Comparison of ENCODE assay signal across 25 cellular contexts in the genomic region with DNA sequence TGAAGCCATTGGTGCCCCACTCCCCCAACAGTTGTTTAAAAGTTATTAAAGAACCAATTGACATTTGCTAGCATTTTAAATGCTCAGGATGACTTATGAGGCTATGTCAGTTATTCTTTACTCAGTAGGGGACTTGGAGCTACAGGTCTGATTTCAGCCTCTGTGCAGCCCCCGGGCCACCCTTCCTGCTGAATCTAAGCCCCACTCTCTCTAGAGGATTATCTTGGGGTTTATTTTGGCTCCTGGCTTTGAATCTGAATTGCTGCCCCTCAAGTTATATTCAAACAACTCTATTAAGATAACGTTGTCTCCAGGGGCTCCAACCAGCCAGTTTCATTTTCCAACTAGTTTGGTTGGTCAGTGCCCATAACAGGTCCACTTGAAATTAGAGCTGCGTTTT.
DNase-seq lines count a peak whose midpoint lies in the region; ATAC-seq and TF ChIP-seq lines count a peak whose summit lies in the region.
"Had no signal": no experiment of that assay in that cellular context is flagged by ENCODE, and none has a peak within 500 bp of the region (broad histone marks: within the 10 kb centered on the region; RNA-seq: fewer than 3 reads in every experiment).

No MANE protein-coding gene starts in this region.

- H2BK12ac ChIP-seq in H9 (ENCODE audit: insufficient read length, low read depth, low read length) = no peak overlapping the region

- H2BK5ac ChIP-seq in H9 (ENCODE audit: insufficient read length, low read length) = no peak overlapping the region

- no peak overlapping the region for H2BK15ac ChIP-seq in H9 (ENCODE audit: low read depth, low read length)

- H3T11ph ChIP-seq in H9 (ENCODE audit: low read length) = no peak overlapping the region

- no peak for TF ChIP-seq CTCF in H9 (conservative IDR thresholded peaks at IDR 0.05)

- peaks cover 0 to 5% (median 0%) of the 10 kb centered on the region in 3 experiments; a peak in 3 of 7 replicates for H3K36me3 Mint-ChIP-seq in H9 (ENCODE audit: insufficient read depth in 1 of 3, low read depth in 3 of 3)
- H3K36me3 Mint-ChIP-seq: CD14-positive monocyte; CD4-positive, alpha-beta memory T cell; CD4-positive, CD25-positive, alpha-beta regulatory T cell; CD8-positive, alpha-beta memory T cell had no signal

- H3K79me1 ChIP-seq in H9 (ENCODE audit: insufficient read depth, low read depth, low read length, poor library complexity, severe bottlenecking) = no peaks in the 10 kb centered on the region

- peak overlapping the region in 1 of 3 experiments; percentile 8; a peak in 1 of 7 replicates for H3K27ac Mint-ChIP-seq in H9
- H3K27ac Mint-ChIP-seq: CD14-positive monocyte; CD4-positive, alpha-beta memory T cell; CD4-positive, CD25-positive, alpha-beta regulatory T cell; CD8-positive, alpha-beta memory T cell had no signal

- peaks cover 0 to 16% (median 0%) of the 10 kb centered on the region in 11 experiments; a peak in 3 of 22 replicates for H4K20me1 ChIP-seq in BLaER1 treated with 17β-estradiol and CSF1 and Interleukin-3, amounts not matched to agents 10 nM and 100 nM
- H4K20me1 ChIP-seq in H9 (ENCODE audit: control insufficient read depth, insufficient read depth, insufficient read length) = no peaks in the 10 kb centered on the region

- no peaks in the 10 kb centered on the region for H3K27me3 ChIP-seq in BLaER1 treated with 17β-estradiol and CSF1 and Interleukin-3, amounts not matched to agents 10 nM and 100 nM
- no peaks in the 10 kb centered on the region for H3K27me3 ChIP-seq in thymus (ENCODE audit: control insufficient read depth, insufficient read depth)
- no peaks in the 10 kb centered on the region for H3K27me3 ChIP-seq in SJCRH30
- no peaks in the 10 kb centered on the region for H3K27me3 ChIP-seq in H9 (ENCODE audit: insufficient read depth, low read length)
- H3K27me3 ChIP-seq: BE2C had no signal

- no peak overlapping the region for H3K23ac ChIP-seq in H9 (ENCODE audit: insufficient read length, low read depth, low read length)

- no peak overlapping the region for H3K9ac ChIP-seq in BLaER1 treated with 17β-estradiol and CSF1 and Interleukin-3, amounts not matched to agents 10 nM and 100 nM
- no peak overlapping the region for H3K9ac ChIP-seq in H9 (ENCODE audit: extremely low read depth, insufficient read length, low read length)

- no peaks in the 10 kb centered on the region for H3K9me3 Mint-ChIP-seq in H9
- H3K9me3 Mint-ChIP-seq: CD4-positive, alpha-beta memory T cell; CD4-positive, CD25-positive, alpha-beta regulatory T cell had no signal

- CTCF ChIA-PET in HEK293T (lab: Yijun Ruan, JAX) = interaction anchor here (0.6 to 1.3 kb wide), 2 partner anchors 19 to 329 kb away, joined by 3 to 4 read pairs; no protein-coding TSS in a partner anchor

- POLR2A ChIA-PET in HEK293T (lab: Yijun Ruan, JAX) = no interaction called here

- no peak overlapping the region for H3K27ac ChIP-seq in BLaER1 treated with 17β-estradiol and CSF1 and Interleukin-3, amounts not matched to agents 10 nM and 100 nM
- H3K27ac ChIP-seq in thymus (ENCODE audit: low read depth) = peak overlapping the region; percentile 33
- H3K27ac ChIP-seq in SJCRH30 = no peak overlapping the region
- H3K27ac ChIP-seq in H9 (ENCODE audit: insufficient read length, low read depth, low read length) = no peak overlapping the region
- H3K27ac ChIP-seq: 22Rv1, A549 had no signal

- no peak overlapping the region for H4K5ac ChIP-seq in H9 (ENCODE audit: insufficient read length, low read depth, low read length)

- DNase-seq in NCI-H82 (lab: John Stamatoyannopoulos, UW) (peak; percentile 42), NCI-H82 treated with DMSO at 0.1 percent for 48 hours (lab: John Stamatoyannopoulos, UW; ENCODE audit: unreplicated experiment) (no peak), HEK293T (ENCODE audit: extremely low spot score) (no peak), SJCRH30 (no peak), H9 (no peak)
- DNase-seq: AML-193; BE2C; CD4-positive, CD25-positive, alpha-beta regulatory T cell; CD8-positive, alpha-beta memory T cell; COR-L47; DMS 273 treated with DMSO at 0.1 percent for 48 hours; DMS153; DMS53; DMS79; DND-41; EL; GDM1 had no signal

- H4K8ac ChIP-seq in H9 (replicated peaks; ENCODE audit: insufficient read length, low read depth, low read length) = no peak overlapping the region

- H3K36me3 ChIP-seq in BLaER1 treated with 17β-estradiol and CSF1 and Interleukin-3, amounts not matched to agents 10 nM and 100 nM = no peaks in the 10 kb centered on the region; a peak in 2 of 22 replicates
- no peaks in the 10 kb centered on the region for H3K36me3 ChIP-seq in thymus (ENCODE audit: control insufficient read depth, insufficient read depth)
- H3K36me3 ChIP-seq in SJCRH30 = no peaks in the 10 kb centered on the region
- H3K36me3 ChIP-seq: BE2C had no signal

- no peak for ATAC-seq in HG03175 (IDR thresholded peaks at IDR 0.05; ENCODE audit: unreplicated experiment)
- ATAC-seq: A549, GM12878 had no signal

- no peaks in the 10 kb centered on the region for H3K4me1 Mint-ChIP-seq in H9
- H3K4me1 Mint-ChIP-seq: CD14-positive monocyte; CD4-positive, alpha-beta memory T cell; CD8-positive, alpha-beta memory T cell had no signal

- no peak overlapping the region for H3K4ac ChIP-seq in H9 (ENCODE audit: low read depth, low read length)

- H3K4me3 ChIP-seq in BLaER1 treated with 17β-estradiol and CSF1 and Interleukin-3, amounts not matched to agents 10 nM and 100 nM = no peak overlapping the region
- H3K4me3 ChIP-seq in thymus (ENCODE audit: low read length) = no peak overlapping the region
- no peak overlapping the region for H3K4me3 ChIP-seq in SJCRH30
- H3K4me3 ChIP-seq: A549, GM12878 had no signal

- no peak overlapping the region for H3K18ac ChIP-seq in H9 (ENCODE audit: insufficient read length, low read depth, low read length)

- H3K27me3 Mint-ChIP-seq in H9 (ENCODE audit: low read depth) = no peaks in the 10 kb centered on the region
- H3K27me3 Mint-ChIP-seq: CD4-positive, alpha-beta memory T cell; CD4-positive, CD25-positive, alpha-beta regulatory T cell had no signal

- no peak overlapping the region for H3K14ac ChIP-seq in H9 (ENCODE audit: insufficient read depth, low read length)

- peaks cover 0 to 31% (median 19%) of the 10 kb centered on the region in 10 experiments; a peak in 17 of 20 replicates for H3K4me1 ChIP-seq in BLaER1 treated with 17β-estradiol and CSF1 and Interleukin-3, amounts not matched to agents 10 nM and 100 nM
- H3K4me1 ChIP-seq in thymus (ENCODE audit: control insufficient read depth, insufficient read depth, low read length) (peaks cover 9% of the 10 kb centered on the region), SJCRH30 (no peaks in the 10 kb centered on the region), H9 (ENCODE audit: insufficient read depth, low read length) (no peaks in the 10 kb centered on the region)
- H3K4me1 ChIP-seq: A549, BE2C had no signal

- peaks cover 0 to 8% (median 5%) of the 10 kb centered on the region in 11 experiments; a peak in 9 of 22 replicates for H3K9me3 ChIP-seq in BLaER1 treated with 17β-estradiol and CSF1 and Interleukin-3, amounts not matched to agents 10 nM and 100 nM (replicated peaks in 1 of 11)
- no peaks in the 10 kb centered on the region for H3K9me3 ChIP-seq in thymus (ENCODE audit: control insufficient read depth)
- no peaks in the 10 kb centered on the region; the same call in 1 of the 2 replicates for H3K9me3 ChIP-seq in SJCRH30 (replicated peaks)
- no peaks in the 10 kb centered on the region for H3K9me3 ChIP-seq in H9 (ENCODE audit: control insufficient read depth, low read depth, low read length)
- H3K9me3 ChIP-seq: A549, BE2C had no signal

- no peak overlapping the region for H2AFZ ChIP-seq in H9 (ENCODE audit: low read length)

- H3K4me2 ChIP-seq in BLaER1 treated with 17β-estradiol and CSF1 and Interleukin-3, amounts not matched to agents 10 nM and 100 nM = peak overlapping the region in 9 of 11 experiments; percentile 3 to 79 (median 70); a peak in 17 of 22 replicates
- H3K4me2 ChIP-seq in H9 (ENCODE audit: insufficient read depth, insufficient read length, low read length) = no peak overlapping the region
- H3K4me2 ChIP-seq: A549 had no signal

- no peaks in the 10 kb centered on the region for H3K79me2 ChIP-seq in H9 (ENCODE audit: insufficient read depth, low read length)

- no peak overlapping the region for H2BK120ac ChIP-seq in H9 (ENCODE audit: low read depth, low read length, poor library complexity, severe bottlenecking)

- H3K4me3 Mint-ChIP-seq in H9 = no peak overlapping the region
- H3K4me3 Mint-ChIP-seq: CD14-positive monocyte; CD4-positive, alpha-beta memory T cell; CD4-positive, CD25-positive, alpha-beta regulatory T cell; CD8-positive, alpha-beta memory T cell had no signal

- no peak overlapping the region for H4K91ac ChIP-seq in H9 (ENCODE audit: insufficient read length, low read depth, low read length)

- H3K23me2 ChIP-seq in H9 (ENCODE audit: insufficient read length, low read depth, low read length, poor library complexity, severe bottlenecking) = no peaks in the 10 kb centered on the region

- no peak overlapping the region for H3K56ac ChIP-seq in H9 (ENCODE audit: insufficient read length, low read depth, low read length)

- H2BK20ac ChIP-seq in H9 (ENCODE audit: low read depth, low read length, poor library complexity, severe bottlenecking) = no peak overlapping the region

- no peak overlapping the region for H2AK5ac ChIP-seq in H9 (ENCODE audit: insufficient read length, low read length)

- WGBS in thymus = 69% methylated on average over 3 of the region's 3 CpGs
- WGBS in H9 (ENCODE audit: extremely low coverage, insufficient read length, low lambda C conversion rate) = no CpG with 5 or more reads among the region's 3 CpGs

TF ChIP-seq in HEK293T, 16 proteins besides CTCF, POLR2A, EP300 and RAD21:
- peak; percentile 74 for TF ChIP-seq PKNOX1 (IDR thresholded peaks at IDR 0.05)
- TF ChIP-seq ARNT (IDR thresholded peaks at IDR 0.05) = no peak
TF ChIP-seq in HEK293T: peak in this region for 1.
